Comparison of ENCODE assay signal across 1 cellular context in the genomic region with DNA sequence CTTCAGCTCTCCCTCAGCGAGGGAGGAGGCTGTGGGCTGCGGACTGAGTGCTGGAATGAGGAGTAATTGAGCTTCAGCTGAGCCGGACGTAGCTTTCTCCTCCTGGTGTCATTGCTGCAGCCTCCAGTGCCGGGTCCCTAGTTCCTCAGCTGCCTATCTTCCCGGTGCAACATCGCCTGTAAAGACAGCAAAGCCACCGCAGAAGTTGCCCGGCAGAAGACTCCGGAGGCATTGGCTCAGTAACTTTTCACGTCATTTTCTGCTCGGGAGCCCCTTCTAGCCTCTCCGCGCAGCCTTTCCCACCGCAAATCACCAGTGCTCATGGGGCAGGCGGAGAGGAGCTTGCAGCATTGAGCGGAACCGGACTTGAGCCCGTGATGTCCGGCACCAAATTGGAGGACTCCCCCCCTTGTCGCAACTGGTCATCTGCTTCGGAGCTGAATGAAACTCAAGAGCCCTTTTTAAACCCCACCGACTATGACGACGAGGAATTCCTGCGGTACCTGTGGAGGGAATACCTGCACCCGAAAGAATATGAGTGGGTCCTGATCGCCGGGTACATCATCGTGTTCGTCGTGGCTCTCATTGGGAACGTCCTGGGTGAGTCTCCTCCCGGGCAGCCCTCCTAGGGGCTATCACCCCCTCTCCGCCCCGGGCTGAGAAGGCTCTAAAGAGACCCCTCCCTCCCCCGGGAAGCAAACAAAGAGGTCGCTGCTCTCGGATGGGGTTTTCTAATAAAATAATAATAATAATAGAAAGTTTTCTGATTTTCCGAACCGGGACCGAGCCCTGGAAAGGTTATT.
TF ChIP-seq lines count a peak whose summit lies in the region.

A gene (plus strand): TSS at position 305 of the 803 bp plus-strand sequence. CDS start 73 bp downstream, at position 378.

TF ChIP-seq in IMR-90, 13 proteins besides CTCF, POLR2A, EP300 and RAD21:
- no peak for TF ChIP-seq SMC3 (IDR thresholded peaks at IDR 0.05; ENCODE audit: low read depth, low read length)
